In genomic region chr17:63446218-63446980, GRCh38 we compare ENCODE assay signal across 8 cellular contexts. TPM values are rescaled to one million over a fixed set of nuclear protein-coding genes. Genes with fewer than 3 reads are reported as not detected.
DNase-seq lines count a peak whose midpoint lies in the region; ATAC-seq and TF ChIP-seq lines count a peak whose summit lies in the region.

CYB561 (minus strand) TSS chr17:63446306; CDS start chr17:63437547, 8,759 bp downstream.

- peaks cover 38% of the 10 kb centered on the region for H3K4me1 ChIP-seq in BE2C
- peaks cover 8% of the 10 kb centered on the region for H3K4me1 ChIP-seq in NT2/D1 (ENCODE audit: insufficient read depth, insufficient read length)
- peaks cover 29 to 44% (median 36%) of the 10 kb centered on the region in 4 donors for H3K4me1 ChIP-seq in esophagus muscularis mucosa
- H3K4me1 ChIP-seq in naive thymus-derived CD4-positive, alpha-beta T cell (ENCODE audit: control insufficient read depth in 2 of 2, insufficient read depth in 2 of 2, low read length in 2 of 2), result peaks cover 9 to 11% of the 10 kb centered on the region in 2 donors

- H3K27me3 Mint-ChIP-seq in activated T-cell treated with anti-CD3 and anti-CD28 coated beads, Interleukin-2, amount 50 U/mL, for 4 hours (ENCODE audit: low read depth), result no peaks in the 10 kb centered on the region
- H3K27me3 Mint-ChIP-seq in naive thymus-derived CD4-positive, alpha-beta T cell, result peaks cover 0 to 25% (median 0%) of the 10 kb centered on the region in 5 donors

- no peak for TF ChIP-seq POLR2A in esophagus muscularis mucosa (IDR thresholded peaks at IDR 0.05; ENCODE audit: low read depth)

- no peaks in the 10 kb centered on the region for H3K36me3 ChIP-seq in BE2C
- peaks cover 9% of the 10 kb centered on the region for H3K36me3 ChIP-seq in NT2/D1 (ENCODE audit: insufficient read depth, insufficient read length, low read length)
- H3K36me3 ChIP-seq in esophagus muscularis mucosa, result no peaks in the 10 kb centered on the region
- no peaks in the 10 kb centered on the region for H3K36me3 ChIP-seq in naive thymus-derived CD4-positive, alpha-beta T cell (ENCODE audit: control insufficient read depth in 2 of 3, insufficient read depth in 3 of 3, low read length in 3 of 3)

- ATAC-seq in GM19035 (IDR thresholded peaks at IDR 0.05; ENCODE audit: unreplicated experiment), result peak; percentile 59
- ATAC-seq in HG03175 (IDR thresholded peaks at IDR 0.05; ENCODE audit: unreplicated experiment), result peak; percentile 65
- ATAC-seq in activated T-cell treated with anti-CD3 and anti-CD28 coated beads, Interleukin-2, amount 50 U/mL, for 4 hours, result peak; percentile 71 to 74
- peak; percentile 69 for ATAC-seq in naive thymus-derived CD4-positive, alpha-beta T cell

- 23% methylated on average over 17 of the region's 89 CpGs for WGBS in esophagus muscularis mucosa

- POLR2A ChIA-PET in naive thymus-derived CD4-positive, alpha-beta T cell (lab: Charles Lee), result interaction anchor here (0.6 to 1.9 kb wide), 5 partner anchors 11 to 252 kb away, joined by 3 to 5 read pairs (median 4); no protein-coding TSS in a partner anchor

- peak within 1 kb of the TSS; percentile 62 to 90 (median 84) for H3K27ac ChIP-seq in esophagus muscularis mucosa (replicated peaks in 1 of 4)
- H3K27ac ChIP-seq in naive thymus-derived CD4-positive, alpha-beta T cell (ENCODE audit: low read depth, low read length), result peak within 1 kb of the TSS; percentile 67

- no peaks in the 10 kb centered on the region for H3K36me3 Mint-ChIP-seq in activated T-cell treated with anti-CD3 and anti-CD28 coated beads, Interleukin-2, amount 50 U/mL, for 4 hours (ENCODE audit: insufficient read depth)
- peaks cover 0 to 7% (median 0%) of the 10 kb centered on the region in 5 donors for H3K36me3 Mint-ChIP-seq in naive thymus-derived CD4-positive, alpha-beta T cell

- H3K9me3 ChIP-seq in BE2C, result no peaks in the 10 kb centered on the region
- H3K9me3 ChIP-seq in NT2/D1 (ENCODE audit: insufficient read depth, low read length), result no peaks in the 10 kb centered on the region
- no peaks in the 10 kb centered on the region for H3K9me3 ChIP-seq in esophagus muscularis mucosa
- no peaks in the 10 kb centered on the region for H3K9me3 ChIP-seq in naive thymus-derived CD4-positive, alpha-beta T cell (ENCODE audit: control insufficient read depth in 2 of 3, low read length in 3 of 3)

- TF ChIP-seq CTCF in BE2C (IDR thresholded peaks at IDR 0.05; ENCODE audit: low read depth, low read length), result 0 out of 2 replicates have a peak, but pooled peaks have one; percentile 8
- peak in 1 of 3 experiments; percentile 22 for TF ChIP-seq CTCF in esophagus muscularis mucosa (IDR thresholded peaks at IDR 0.05)

- no peak for TF ChIP-seq EP300 in esophagus muscularis mucosa (IDR thresholded peaks at IDR 0.05)

- H3K9me3 Mint-ChIP-seq in activated T-cell treated with anti-CD3 and anti-CD28 coated beads, Interleukin-2, amount 50 U/mL, for 4 hours, result no peaks in the 10 kb centered on the region
- no peaks in the 10 kb centered on the region for H3K9me3 Mint-ChIP-seq in naive thymus-derived CD4-positive, alpha-beta T cell

- H3K4me3 Mint-ChIP-seq in activated T-cell treated with anti-CD3 and anti-CD28 coated beads, Interleukin-2, amount 50 U/mL, for 4 hours, result peak within 1 kb of the TSS; percentile 74
- peak within 1 kb of the TSS; percentile 69 to 87 (median 79) for H3K4me3 Mint-ChIP-seq in naive thymus-derived CD4-positive, alpha-beta T cell

- peaks cover 30% of the 10 kb centered on the region for H3K4me1 Mint-ChIP-seq in activated T-cell treated with anti-CD3 and anti-CD28 coated beads, Interleukin-2, amount 50 U/mL, for 4 hours (ENCODE audit: low read depth)
- H3K4me1 Mint-ChIP-seq in naive thymus-derived CD4-positive, alpha-beta T cell, result peaks cover 11 to 34% (median 20%) of the 10 kb centered on the region in 7 donors

- peak within 1 kb of the TSS; percentile 88 for H3K9ac ChIP-seq in NT2/D1 (ENCODE audit: insufficient read length, low read depth)

- intact Hi-C loops in esophagus muscularis mucosa (cut with DNase I), result loop anchor here (5.0 kb wide), 1 partner anchor 101 kb away; no protein-coding TSS in a partner anchor
- intact Hi-C loops in naive thymus-derived CD4-positive, alpha-beta T cell (cut with micrococcal nuclease), result loop anchor here (1.0 to 10.0 kb wide), 10 partner anchors 22 to 396 kb away; partner anchors contain the start of genes DCAF7 (in 2 of the 2), ACE (in 1 of the 2), CCDC47 (in 1 of the 2) and DDX42 (in 1 of the 2)

- peak within 1 kb of the TSS; percentile 33 to 86 (median 72) for H3K27ac Mint-ChIP-seq in naive thymus-derived CD4-positive, alpha-beta T cell

- CTCF ChIA-PET in naive thymus-derived CD4-positive, alpha-beta T cell (lab: Charles Lee), result interaction anchor here (0.7 to 1.2 kb wide), 3 partner anchors 19 to 403 kb away, joined by 3 to 5 read pairs (median 4); no protein-coding TSS in a partner anchor

- H3K4me3 ChIP-seq in BE2C (ENCODE audit: low read depth, low read length), result peak within 1 kb of the TSS; percentile 28
- H3K4me3 ChIP-seq in NT2/D1 (ENCODE audit: insufficient read length, low read depth), result peak within 1 kb of the TSS; percentile 63
- H3K4me3 ChIP-seq in esophagus muscularis mucosa, result peak within 1 kb of the TSS; percentile 65 to 83 (median 78)
- H3K4me3 ChIP-seq in naive thymus-derived CD4-positive, alpha-beta T cell (ENCODE audit: low read length), result peak within 1 kb of the TSS; percentile 61

- no peaks in the 10 kb centered on the region for H3K27me3 ChIP-seq in BE2C
- H3K27me3 ChIP-seq in NT2/D1 (ENCODE audit: insufficient read depth, insufficient read length), result no peaks in the 10 kb centered on the region
- no peaks in the 10 kb centered on the region for H3K27me3 ChIP-seq in esophagus muscularis mucosa
- no peaks in the 10 kb centered on the region for H3K27me3 ChIP-seq in naive thymus-derived CD4-positive, alpha-beta T cell (ENCODE audit: control insufficient read depth in 2 of 2, insufficient read depth in 2 of 2, low read length in 2 of 2)

- no peak for DNase-seq in BE2C
- peak; percentile 25 for DNase-seq in NT2/D1 (ENCODE audit: low read depth, low spot score)
- DNase-seq in activated T-cell treated with anti-CD3 and anti-CD28 coated beads, Interleukin-2, amount 50 U/mL, for 4 hours, result peak; percentile 57
- no peak for DNase-seq in esophagus muscularis mucosa (ENCODE audit: extremely low spot score)
- DNase-seq in naive thymus-derived CD4-positive, alpha-beta T cell, result peak; percentile 34 to 83 (median 54)
- DNase-seq in stimulated activated naive CD4-positive, alpha-beta T cell (lab: John Stamatoyannopoulos, UW), result peak; percentile 17 to 73 (median 60)

RNA-seq across cellular contexts. Expression of gene CYB561, which starts in this region (rescaled TPM):
- polyA plus RNA-seq in BE2C (2012; ENCODE audit: insufficient read depth, insufficient read length, low read depth), result 212 TPM
- total RNA-seq in activated T-cell treated with anti-CD3 and anti-CD28 coated beads, Interleukin-2, amount 50 U/mL, for 4 hours, result 1 to 10 TPM; 6.4 to 9.9 (median 8.8) TPM
- 10 to 100 TPM in 3 of 4 donors, 1 to 10 TPM in 1; 8.8 to 17.0 (median 13.2) TPM for total RNA-seq in esophagus muscularis mucosa
- 10 to 100 TPM in 3 of 5 experiments, 1 to 10 TPM in 2; 5.0 to 20.4 (median 11.0) TPM for total RNA-seq in naive thymus-derived CD4-positive, alpha-beta T cell
- 1 to 10 TPM; 1.9 to 3.0 TPM for polyA plus RNA-seq in naive thymus-derived CD4-positive, alpha-beta T cell

Comparison
In these comparisons a context has a peak if more than half of its experiments do, and no peak if none do; other contexts are left out.
1. DNase-seq: peak in NT2/D1 (single experiment), activated T-cell treated with anti-CD3 and anti-CD28 coated beads, Interleukin-2, amount 50 U/mL, for 4 hours (single experiment), naive thymus-derived CD4-positive, alpha-beta T cell (9 of 9) and stimulated activated naive CD4-positive, alpha-beta T cell (6 of 6); none in BE2C (single experiment) and esophagus muscularis mucosa (single experiment).
2. H3K4me3 ChIP-seq: peak in every context shown above with its lines; median percentile 78 in esophagus muscularis mucosa; 63 in NT2/D1; 61 in naive thymus-derived CD4-positive, alpha-beta T cell; 28 in BE2C.
3. Peak in every context shown above with its lines, with median percentiles within 50 percentile points of each other: ATAC-seq.